23 cellular contexts compared by ENCODE assay signal in genomic region chr17:83175551-83176271, GRCh38.
DNase-seq lines count a peak whose midpoint lies in the region; ATAC-seq, FAIRE-seq and TF ChIP-seq lines count a peak whose summit lies in the region.
"Had no signal": no experiment of that assay in that cellular context is flagged by ENCODE, and none has a peak within 500 bp of the region (broad histone marks: within the 10 kb centered on the region; RNA-seq: fewer than 3 reads in every experiment).

No MANE protein-coding gene starts in this region.

- no peak for FAIRE-seq in HepG2 (lab: Jason Lieb, UNC)
- FAIRE-seq: colon, endothelial cell of umbilical vein had no signal

- H3K27me3 Mint-ChIP-seq in type B pancreatic cell, result peaks cover 3% of the 10 kb centered on the region

- H3K9me2 ChIP-seq in SU-DHL-6 (replicated peaks; ENCODE audit: insufficient read depth, low read length), result no peaks in the 10 kb centered on the region

- no peaks in the 10 kb centered on the region for H3K9me3 Mint-ChIP-seq in type B pancreatic cell
- H3K9me3 Mint-ChIP-seq: activated naive CD4-positive, alpha-beta T cell treated with anti-CD3 and anti-CD28 coated beads, Interleukin-2, amount 50 U/mL, for 72 hours; IgD-negative memory B cell; stimulated activated naive CD8-positive, alpha-beta T cell treated with anti-CD3 and anti-CD28 coated beads, Interleukin-15, Interleukin-2, amounts not matched to agents 100 ng/mL and 50 ng/mL, for 24 hours had no signal

- H3K27me3 ChIP-seq in left ventricle myocardium inferior (ENCODE audit: low read depth) (peaks cover 11% of the 10 kb centered on the region), SU-DHL-6 (ENCODE audit: low read length) (no peaks in the 10 kb centered on the region), HepG2 (ENCODE audit: control insufficient read depth in 1 of 2, insufficient read depth in 2 of 2, low read length in 2 of 2) (peaks cover 21 to 78% of the 10 kb centered on the region in 2 experiments)
- H3K27me3 ChIP-seq: upper lobe of right lung had no signal

- H2AFZ ChIP-seq in SU-DHL-6 (ENCODE audit: low read depth, low read length, severe bottlenecking) (no peak overlapping the region), HepG2 (ENCODE audit: low read length) (no peak overlapping the region)

- TF ChIP-seq POLR2A in HepG2 (IDR thresholded peaks at IDR 0.05; ENCODE audit: insufficient read depth in 1 of 2, low read depth in 2 of 2, low read length in 2 of 2), result no peak

- no peaks in the 10 kb centered on the region for H3F3A ChIP-seq in SU-DHL-6 (ENCODE audit: insufficient read depth)

- H4K20me1 ChIP-seq in SU-DHL-6 (ENCODE audit: low read depth, low read length) (no peaks in the 10 kb centered on the region), HepG2 (ENCODE audit: insufficient read depth, low read length) (peaks cover 14% of the 10 kb centered on the region; the same call in 1 of the 2 replicates)

- peak overlapping the region; percentile 30; the same call in 1 of the 2 replicates for H3K9ac ChIP-seq in SU-DHL-6 (ENCODE audit: low read length)
- H3K9ac ChIP-seq in HepG2 (ENCODE audit: insufficient read depth, low read depth, low read length), result no peak overlapping the region

- H3K79me2 ChIP-seq in SU-DHL-6 (ENCODE audit: insufficient read depth, low read length) (no peaks in the 10 kb centered on the region), HepG2 (ENCODE audit: insufficient read depth, low read length) (no peaks in the 10 kb centered on the region)

- H3K27ac Mint-ChIP-seq in type B pancreatic cell, result no peak overlapping the region
- H3K27ac Mint-ChIP-seq: activated naive CD4-positive, alpha-beta T cell treated with anti-CD3 and anti-CD28 coated beads, Interleukin-2, amount 50 U/mL, for 72 hours; IgD-negative memory B cell; stimulated activated naive CD8-positive, alpha-beta T cell treated with anti-CD3 and anti-CD28 coated beads, Interleukin-15, Interleukin-2, amounts not matched to agents 100 ng/mL and 50 ng/mL, for 24 hours had no signal

- in situ Hi-C loops in HepG2 (cut with HindIII; ENCODE audit: extremely low pct_ligation_motif_present, low pct_unique_long_range_greater_than_20kb), result no loop called here

- H3K36me3 ChIP-seq in left ventricle myocardium inferior (no peaks in the 10 kb centered on the region), SU-DHL-6 (ENCODE audit: low read length) (no peaks in the 10 kb centered on the region), HepG2 (replicated peaks in 1 of 2; ENCODE audit: control insufficient read depth in 1 of 2, insufficient read depth in 2 of 2, low read length in 2 of 2) (no peaks in the 10 kb centered on the region)
- H3K36me3 ChIP-seq: HAP-1, upper lobe of right lung had no signal

- no peak overlapping the region for H3K4me3 Mint-ChIP-seq in type B pancreatic cell
- H3K4me3 Mint-ChIP-seq: stimulated activated naive CD8-positive, alpha-beta T cell treated with anti-CD3 and anti-CD28 coated beads, Interleukin-15, Interleukin-2, amounts not matched to agents 100 ng/mL and 50 ng/mL, for 24 hours had no signal

- H3K27ac ChIP-seq in left ventricle myocardium inferior (replicated peaks), result no peak overlapping the region
- H3K27ac ChIP-seq in SU-DHL-6 (ENCODE audit: low read depth, low read length), result peak overlapping the region; percentile 70
- H3K27ac ChIP-seq in HepG2 (ENCODE audit: extremely low read length, insufficient read depth, low read length), result no peak overlapping the region
- H3K27ac ChIP-seq: HL-60, upper lobe of right lung had no signal

- TF ChIP-seq EP300 in HepG2 (IDR thresholded peaks at IDR 0.05; ENCODE audit: low read depth in 2 of 2, low read length in 2 of 2) (no peak), HepG2 (CRISPR knock-in tag; IDR thresholded peaks at IDR 0.05; ENCODE audit: borderline replicate concordance) (no peak)

- no peaks in the 10 kb centered on the region for H3K36me3 Mint-ChIP-seq in type B pancreatic cell
- H3K36me3 Mint-ChIP-seq: activated naive CD4-positive, alpha-beta T cell treated with anti-CD3 and anti-CD28 coated beads, Interleukin-2, amount 50 U/mL, for 72 hours; IgD-negative memory B cell had no signal

- H3K4me1 Mint-ChIP-seq in type B pancreatic cell (ENCODE audit: unreplicated experiment), result peaks cover 47% of the 10 kb centered on the region

- H3K9me3 ChIP-seq in left ventricle myocardium inferior (replicated peaks) (no peaks in the 10 kb centered on the region), SU-DHL-6 (ENCODE audit: insufficient read depth, low read length) (no peaks in the 10 kb centered on the region), HepG2 (ENCODE audit: low read length) (no peaks in the 10 kb centered on the region)
- H3K9me3 ChIP-seq: HAP-1, upper lobe of right lung had no signal

- no peak for TF ChIP-seq RAD21 in HepG2 (CRISPR knock-in tag; IDR thresholded peaks at IDR 0.05)

- H3K4me1 ChIP-seq in left ventricle myocardium inferior (no peaks in the 10 kb centered on the region), HepG2 (ENCODE audit: insufficient read depth, low read length) (peaks cover 25% of the 10 kb centered on the region)
- H3K4me1 ChIP-seq: HAP-1, upper lobe of right lung had no signal

- TF ChIP-seq CTCF in left ventricle myocardium inferior (IDR thresholded peaks at IDR 0.05; ENCODE audit: borderline replicate concordance) (no peak), SU-DHL-6 (IDR thresholded peaks at IDR 0.05; ENCODE audit: insufficient read depth, low read length, poor library complexity, severe bottlenecking) (no peak), HepG2 (CRISPR knock-in tag; IDR thresholded peaks at IDR 0.05) (no peak), type B pancreatic cell (conservative IDR thresholded peaks at IDR 0.05) (no peak)

- CTCF ChIA-PET in HepG2 (lab: Yijun Ruan, JAX; ENCODE audit: low intra/inter-chr PET ratio, low total read pairs), result no interaction called here

- H3K4me3 ChIP-seq in left ventricle myocardium inferior (no peak overlapping the region), SU-DHL-6 (ENCODE audit: insufficient read depth, low read length, poor library complexity, severe bottlenecking) (no peak overlapping the region), HepG2 (replicated peaks in 1 of 3; ENCODE audit: insufficient read depth in 1 of 3, low read depth in 2 of 3, low read length in 3 of 3) (no peak overlapping the region)
- H3K4me3 ChIP-seq: HAP-1, upper lobe of right lung had no signal

- BruUV-seq in HepG2 (replicated peaks; lab: Mats Ljungman, UMichigan), result no TSS peak

- 22% methylated on average over 11 of the region's 12 CpGs for WGBS in HepG2 (ENCODE audit: low lambda C conversion rate)

- POLR2A ChIA-PET in HepG2 (lab: Yijun Ruan, JAX), result no interaction called here

- DNase-seq in Right ventricle myocardium superior (peak; percentile 25), left ventricle myocardium inferior (no peak), HepG2 (ENCODE audit: low spot score) (no peak), type B pancreatic cell (ENCODE audit: extremely low spot score, unreplicated experiment) (peak; percentile 31), NCI-H2196 treated with DMSO at 0.1 percent for 48 hours (lab: John Stamatoyannopoulos, UW; ENCODE audit: unreplicated experiment) (no peak)
- DNase-seq: activated CD4-positive, alpha-beta T cell treated with anti-CD3 and anti-CD28 coated beads for 4 hours; EL; foreskin fibroblast; kidney glomerular epithelial cell; NCI-H187 treated with DMSO at 0.1 percent for 48 hours; nucleus accumbens; T1000; upper lobe of right lung had no signal

- intact Hi-C loops in Right ventricle myocardium superior (cut with DNase I), result no loop called here
- intact Hi-C loops in left ventricle myocardium inferior (cut with micrococcal nuclease), result no loop called here
- intact Hi-C loops in HepG2 (cut with micrococcal nuclease; ENCODE audit: unreplicated experiment), result no loop called here

- ATAC-seq in Right ventricle myocardium superior (ENCODE audit: poor library complexity) (no peak), HepG2 (no peak), GM21526 (IDR thresholded peaks at IDR 0.05; ENCODE audit: low FRiP score, unreplicated experiment) (no peak), HG03520 (IDR thresholded peaks at IDR 0.05; ENCODE audit: unreplicated experiment) (no peak)
- ATAC-seq: activated naive CD4-positive, alpha-beta T cell treated with anti-CD3 and anti-CD28 coated beads, Interleukin-2, amount 50 U/mL, for 72 hours; upper lobe of right lung had no signal

- peak overlapping the region; percentile 40 for H3K4me2 ChIP-seq in SU-DHL-6 (ENCODE audit: low read depth, low read length, poor library complexity, severe bottlenecking)
- no peak overlapping the region for H3K4me2 ChIP-seq in HepG2 (ENCODE audit: low read depth, low read length)

TF ChIP-seq in HepG2, 621 proteins besides CTCF, POLR2A, EP300 and RAD21 (continues in another document):
- TF ChIP-seq PHF8 (CRISPR knock-in tag; IDR thresholded peaks at IDR 0.05) (no peak), GPN1 (CRISPR knock-in tag; IDR thresholded peaks at IDR 0.05; ENCODE audit: borderline replicate concordance) (no peak), KLF13 (CRISPR knock-in tag; IDR thresholded peaks at IDR 0.05) (0 out of 2 replicates have a peak, but pooled peaks have one; percentile 48), HMGA1 (CRISPR knock-in tag; conservative IDR thresholded peaks at IDR 0.05) (no peak), ZNF543 (CRISPR knock-in tag; IDR thresholded peaks at IDR 0.05) (no peak), ZSCAN22 (CRISPR knock-in tag; IDR thresholded peaks at IDR 0.05) (no peak), ELF1 (CRISPR knock-in tag; IDR thresholded peaks at IDR 0.05) (no peak), STAT5B (CRISPR knock-in tag; IDR thresholded peaks at IDR 0.05) (no peak), ZNF263 (CRISPR knock-in tag; IDR thresholded peaks at IDR 0.05) (peak; percentile 69)

Comparison
In these comparisons a context has a peak if more than half of its experiments do, and no peak if none do; other contexts are left out.
1. DNase-seq: peak in Right ventricle myocardium superior (single experiment) and type B pancreatic cell (single experiment); none in left ventricle myocardium inferior (single experiment), HepG2 (single experiment) and NCI-H2196 treated with DMSO at 0.1 percent for 48 hours (single experiment).